ENCODE assay signal across 12 cellular contexts in the genomic region with DNA sequence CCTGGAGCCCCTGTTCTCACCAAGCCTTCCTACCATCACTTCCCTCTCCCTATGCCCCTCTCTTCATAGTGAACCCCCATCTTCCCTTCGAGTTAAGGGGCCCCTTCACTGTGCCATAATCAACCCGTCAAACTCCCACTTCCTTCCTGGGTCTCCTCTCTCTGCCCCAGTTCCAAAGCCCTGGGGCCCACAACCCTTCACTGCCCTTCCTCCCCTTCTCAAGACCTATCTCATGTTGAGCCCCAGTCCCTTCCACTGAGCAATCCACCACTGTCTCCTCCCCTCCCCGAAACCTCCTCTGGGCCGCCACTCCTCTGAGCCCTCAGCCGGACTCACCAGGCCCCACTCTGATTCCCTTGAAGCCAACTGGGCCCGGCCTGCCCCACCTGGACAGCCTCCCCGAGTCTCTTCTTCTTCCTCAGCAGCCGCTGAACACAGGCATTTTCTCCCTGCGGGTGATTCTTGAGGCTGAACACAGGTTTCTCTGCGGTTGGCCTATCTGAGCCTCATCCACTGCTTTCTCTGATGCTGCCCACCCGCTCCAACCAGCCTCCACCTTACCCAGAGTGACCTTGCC. TPM values are rescaled to one million over a fixed set of nuclear protein-coding genes. Genes with fewer than 3 reads are reported as not detected.
DNase-seq lines count a peak whose midpoint lies in the region; ATAC-seq and TF ChIP-seq lines count a peak whose summit lies in the region.
"Had no signal": no experiment of that assay in that cellular context is flagged by ENCODE, and none has a peak within 500 bp of the region (broad histone marks: within the 10 kb centered on the region; RNA-seq: fewer than 3 reads in every experiment).

No MANE protein-coding gene starts in this region.

- no peak overlapping the region for H3K4me3 ChIP-seq in A673 (ENCODE audit: low read depth, low read length, poor library complexity, severe bottlenecking)
- H3K4me3 ChIP-seq: sigmoid colon had no signal

- no peaks in the 10 kb centered on the region for H3K9me3 Mint-ChIP-seq in CD4-positive, alpha-beta T cell
- no peaks in the 10 kb centered on the region for H3K9me3 Mint-ChIP-seq in activated CD8-positive, alpha-beta T cell treated with anti-CD3 and anti-CD28 coated beads for 36 hours
- H3K9me3 Mint-ChIP-seq in memory B cell (no peaks in the 10 kb centered on the region), natural killer cell (no peaks in the 10 kb centered on the region)
- H3K9me3 Mint-ChIP-seq: activated B cell treated with CpG ODN at 0.5 μM for 24 hours; natural killer cell treated with Interleukin-12 subunit alpha and Interleukin-12 subunit beta and Interleukin-15 and Interleukin-18, amount 100 ng/mL, for 72 hours had no signal

- no peak for TF ChIP-seq CTCF in A673 (conservative IDR thresholded peaks at IDR 0.05; ENCODE audit: low read depth, low read length)
- no peak for TF ChIP-seq CTCF in CD4-positive, alpha-beta T cell (IDR thresholded peaks at IDR 0.05)
- TF ChIP-seq CTCF in activated CD8-positive, alpha-beta T cell treated with anti-CD3 and anti-CD28 coated beads for 36 hours (IDR thresholded peaks at IDR 0.05): no peak
- no peak for TF ChIP-seq CTCF in natural killer cell (IDR thresholded peaks at IDR 0.05)

- H3K4me1 ChIP-seq in A673 (ENCODE audit: insufficient read depth, low read length, poor library complexity, severe bottlenecking): peaks cover 18% of the 10 kb centered on the region

- H3K36me3 ChIP-seq in A673 (ENCODE audit: insufficient read depth, low read length, poor library complexity, severe bottlenecking): no peaks in the 10 kb centered on the region

- peak overlapping the region; percentile 23 for H3K27ac ChIP-seq in A673 (ENCODE audit: low read depth, low read length, poor library complexity, severe bottlenecking)
- H3K27ac ChIP-seq in CD4-positive, alpha-beta T cell (ENCODE audit: low read depth, low read length): no peak overlapping the region

- POLR2A ChIA-PET in A673 (lab: Charles Lee; ENCODE audit: low non-redundant PET): no interaction called here
- POLR2A ChIA-PET in CD4-positive, alpha-beta T cell (lab: Charles Lee): no interaction called here
- POLR2A ChIA-PET in activated CD8-positive, alpha-beta T cell treated with anti-CD3 and anti-CD28 coated beads for 36 hours (lab: Charles Lee): interaction anchor here (2.5 kb wide), 1 partner anchor 9 kb away, joined by 8 read pairs; no protein-coding TSS in a partner anchor

- DNase-seq in A673 (ENCODE audit: low spot score) (no peak), memory B cell (ENCODE audit: low spot score in 2 of 2) (no peak), NCI-H524 (lab: John Stamatoyannopoulos, UW) (no peak), natural killer cell (no peak), iPS-NIHi7 (ENCODE audit: extremely low spot score) (no peak)
- no peak for DNase-seq in CD4-positive, alpha-beta T cell
- DNase-seq in activated CD8-positive, alpha-beta T cell treated with anti-CD3 and anti-CD28 coated beads for 36 hours: no peak
- DNase-seq: activated B cell treated with CpG ODN at 0.5 μM for 24 hours, left cardiac atrium, sigmoid colon had no signal

- BruUV-seq in A673 (replicated peaks; lab: Mats Ljungman, UMichigan): no TSS peak

- peaks cover 37% of the 10 kb centered on the region for H3K4me1 Mint-ChIP-seq in CD4-positive, alpha-beta T cell (ENCODE audit: low read depth)
- H3K4me1 Mint-ChIP-seq in activated CD8-positive, alpha-beta T cell treated with anti-CD3 and anti-CD28 coated beads for 36 hours (ENCODE audit: low read depth): peaks cover 22% of the 10 kb centered on the region
- peaks cover 20% of the 10 kb centered on the region for H3K4me1 Mint-ChIP-seq in memory B cell
- peaks cover 8 to 34% of the 10 kb centered on the region in 2 donors for H3K4me1 Mint-ChIP-seq in natural killer cell

- H3K4me3 Mint-ChIP-seq in CD4-positive, alpha-beta T cell: no peak overlapping the region
- H3K4me3 Mint-ChIP-seq in activated CD8-positive, alpha-beta T cell treated with anti-CD3 and anti-CD28 coated beads for 36 hours: no peak overlapping the region
- H3K4me3 Mint-ChIP-seq in memory B cell: no peak overlapping the region
- no peak overlapping the region for H3K4me3 Mint-ChIP-seq in natural killer cell
- H3K4me3 Mint-ChIP-seq: activated B cell treated with CpG ODN at 0.5 μM for 24 hours; natural killer cell treated with Interleukin-12 subunit alpha and Interleukin-12 subunit beta and Interleukin-15 and Interleukin-18, amount 100 ng/mL, for 72 hours had no signal

- peaks cover 33% of the 10 kb centered on the region for H3K36me3 Mint-ChIP-seq in CD4-positive, alpha-beta T cell (ENCODE audit: low read depth)
- peaks cover 2% of the 10 kb centered on the region for H3K36me3 Mint-ChIP-seq in activated CD8-positive, alpha-beta T cell treated with anti-CD3 and anti-CD28 coated beads for 36 hours (ENCODE audit: low read depth)
- H3K36me3 Mint-ChIP-seq in memory B cell (peaks cover 5% of the 10 kb centered on the region), natural killer cell (no peaks in the 10 kb centered on the region)

- ATAC-seq in CD4-positive, alpha-beta T cell (ENCODE audit: poor library complexity): no peak
- no peak for ATAC-seq in activated CD8-positive, alpha-beta T cell treated with anti-CD3 and anti-CD28 coated beads for 36 hours
- ATAC-seq in memory B cell (ENCODE audit: low read depth) (no peak), GM19397 (IDR thresholded peaks at IDR 0.05; ENCODE audit: unreplicated experiment) (no peak), natural killer cell (no peak)
- ATAC-seq: left cardiac atrium; natural killer cell treated with Interleukin-12 subunit alpha and Interleukin-12 subunit beta and Interleukin-15 and Interleukin-18, amount 100 ng/mL, for 72 hours had no signal

- intact Hi-C loops in A673 (cut with micrococcal nuclease; ENCODE audit: unreplicated experiment): no loop called here
- intact Hi-C loops in CD4-positive, alpha-beta T cell (cut with DNase I, micrococcal nuclease): no loop called here
- intact Hi-C loops in activated CD8-positive, alpha-beta T cell treated with anti-CD3 and anti-CD28 coated beads for 36 hours (cut with micrococcal nuclease): no loop called here
- intact Hi-C loops in natural killer cell (cut with micrococcal nuclease): no loop called here

- H3K27me3 ChIP-seq in A673 (replicated peaks; ENCODE audit: insufficient read depth, low read depth, low read length, poor library complexity): no peaks in the 10 kb centered on the region
- H3K27me3 ChIP-seq in CD4-positive, alpha-beta T cell (ENCODE audit: control insufficient read depth, insufficient read depth, low read length): no peaks in the 10 kb centered on the region
- H3K27me3 ChIP-seq: sigmoid colon had no signal

- H3K9me3 ChIP-seq in A673 (ENCODE audit: low read depth, low read length, poor library complexity, severe bottlenecking): no peaks in the 10 kb centered on the region
- no peaks in the 10 kb centered on the region for H3K9me3 ChIP-seq in CD4-positive, alpha-beta T cell (ENCODE audit: control insufficient read depth, low read length)
- H3K9me3 ChIP-seq: sigmoid colon had no signal

- no peaks in the 10 kb centered on the region for H3K27me3 Mint-ChIP-seq in CD4-positive, alpha-beta T cell
- no peaks in the 10 kb centered on the region for H3K27me3 Mint-ChIP-seq in activated CD8-positive, alpha-beta T cell treated with anti-CD3 and anti-CD28 coated beads for 36 hours
- no peaks in the 10 kb centered on the region for H3K27me3 Mint-ChIP-seq in memory B cell
- peaks cover 13 to 15% of the 10 kb centered on the region in 2 donors for H3K27me3 Mint-ChIP-seq in natural killer cell (ENCODE audit: low read depth in 2 of 2)
- H3K27me3 Mint-ChIP-seq: activated B cell treated with CpG ODN at 0.5 μM for 24 hours had no signal

- CTCF ChIA-PET in A673 (lab: Charles Lee): no interaction called here
- CTCF ChIA-PET in CD4-positive, alpha-beta T cell (lab: Charles Lee): no interaction called here
- CTCF ChIA-PET in activated CD8-positive, alpha-beta T cell treated with anti-CD3 and anti-CD28 coated beads for 36 hours (lab: Charles Lee): interaction anchor here (4.0 kb wide), 1 partner anchor 25 kb away, joined by 21 read pairs; no protein-coding TSS in a partner anchor

- peak overlapping the region; percentile 56 for H3K27ac Mint-ChIP-seq in CD4-positive, alpha-beta T cell
- H3K27ac Mint-ChIP-seq in activated CD8-positive, alpha-beta T cell treated with anti-CD3 and anti-CD28 coated beads for 36 hours: peak overlapping the region; percentile 69
- H3K27ac Mint-ChIP-seq in memory B cell (peak overlapping the region; percentile 36), natural killer cell (peak overlapping the region in 1 of 2 donors; percentile 59)
- H3K27ac Mint-ChIP-seq: activated B cell treated with CpG ODN at 0.5 μM for 24 hours had no signal

RNA-seq across cellular contexts. Expression of gene WASF2, which starts 42.2 kb away (rescaled TPM):
- total RNA-seq in A673 (2021): 131 and 133 TPM in 2 replicates
- 100 to 1,000 TPM; 119 to 121 TPM for total RNA-seq in CD4-positive, alpha-beta T cell
- 100 to 1,000 TPM; 108 to 111 TPM for total RNA-seq in activated CD8-positive, alpha-beta T cell treated with anti-CD3 and anti-CD28 coated beads for 36 hours
- total RNA-seq in natural killer cell: 100 to 1,000 TPM; 137 to 153 (median 143) TPM
